ENCODE assay signal across 13 cellular contexts in the genomic region with DNA sequence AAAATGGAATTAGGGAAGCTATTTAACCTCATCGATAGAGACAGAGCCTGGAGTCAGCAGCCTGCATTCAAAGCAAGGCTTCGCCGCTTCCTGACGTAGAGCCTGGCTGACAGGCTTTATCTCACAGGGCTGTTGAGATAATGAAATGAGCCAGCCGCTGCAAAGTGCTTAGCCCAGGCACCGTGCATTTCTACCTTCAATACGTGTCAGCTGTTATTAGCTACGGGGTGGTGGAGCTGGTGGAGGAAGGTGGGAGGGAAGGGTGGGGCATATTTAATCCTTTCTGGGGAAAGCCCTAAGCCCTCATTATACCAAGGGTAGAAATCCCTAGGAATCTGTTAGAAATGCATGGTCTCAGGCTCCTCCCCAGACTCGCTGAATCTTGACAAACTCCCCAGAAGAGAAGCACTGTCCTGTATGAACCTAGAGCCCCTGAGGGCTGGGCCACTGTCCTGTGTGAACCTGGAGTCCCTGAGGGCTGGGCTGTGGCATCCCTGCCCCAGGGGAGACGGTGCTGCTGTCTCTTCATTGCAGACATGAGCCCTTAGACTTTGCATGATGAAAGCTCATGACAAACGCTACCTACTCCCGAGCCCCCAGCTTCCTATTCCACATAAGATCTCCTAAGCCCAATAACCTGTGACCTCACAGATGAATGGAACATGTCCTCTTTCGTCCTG.
DNase-seq lines count a peak whose midpoint lies in the region; ATAC-seq and TF ChIP-seq lines count a peak whose summit lies in the region.
"Had no signal": no experiment of that assay in that cellular context is flagged by ENCODE, and none has a peak within 500 bp of the region (broad histone marks: within the 10 kb centered on the region; RNA-seq: fewer than 3 reads in every experiment).

No MANE protein-coding gene starts in this region.

- TF ChIP-seq POLR2A in GM19099 (IDR thresholded peaks at IDR 0.05; ENCODE audit: extremely low read depth, insufficient read length, low read depth) (peak; percentile 30), IMR-90 (IDR thresholded peaks at IDR 0.05; ENCODE audit: low read depth, low read length) (no peak)

- H2AK9ac ChIP-seq in IMR-90 (replicated peaks; ENCODE audit: low read depth, low read length, poor library complexity), result no peak overlapping the region

- POLR2A ChIA-PET in IMR-90 (lab: Charles Lee; ENCODE audit: unreplicated experiment), result no interaction called here
- POLR2A ChIA-PET in CD8-positive, alpha-beta memory T cell (lab: Charles Lee), result interaction anchor here (0.6 kb wide), 1 partner anchor 102 kb away, joined by 4 read pairs; no protein-coding TSS in a partner anchor

- dilution Hi-C loops in IMR-90 (cut with HindIII; ENCODE audit: low sequenced_read_pairs, unreplicated experiment), result no loop called here

- H2BK15ac ChIP-seq in IMR-90 (ENCODE audit: low read depth, low read length), result no peak overlapping the region

- H4K8ac ChIP-seq in IMR-90 (ENCODE audit: low read depth in 2 of 2, low read length in 2 of 2), result no peak overlapping the region

- no peak overlapping the region for H4K5ac ChIP-seq in IMR-90 (ENCODE audit: low read depth, low read length)

- no peak overlapping the region for H3K4ac ChIP-seq in IMR-90 (ENCODE audit: low read depth, low read length)

- CTCF ChIA-PET in IMR-90 (lab: Yijun Ruan, JAX), result no interaction called here
- CTCF ChIA-PET in CD8-positive, alpha-beta memory T cell (lab: Charles Lee), result interaction anchor here (1.0 to 2.1 kb wide), 3 partner anchors 11 to 212 kb away, joined by 3 to 4 read pairs (median 3); no protein-coding TSS in a partner anchor

- H3K4me3 Mint-ChIP-seq in CD8-positive, alpha-beta memory T cell, result no peak overlapping the region

- no peak overlapping the region for H3K4me2 ChIP-seq in IMR-90 (ENCODE audit: low read depth, low read length)

- H2AFZ ChIP-seq in IMR-90 (replicated peaks; ENCODE audit: low read length, poor library complexity), result no peak overlapping the region
- H2AFZ ChIP-seq: parathyroid adenoma had no signal

- no peak overlapping the region for H2BK120ac ChIP-seq in IMR-90 (ENCODE audit: low read depth, low read length)

- no peaks in the 10 kb centered on the region for H3K9me3 ChIP-seq in IMR-90 (ENCODE audit: control insufficient read depth, insufficient read depth, low read length)
- no peaks in the 10 kb centered on the region for H3K9me3 ChIP-seq in CD8-positive, alpha-beta memory T cell (ENCODE audit: low read length)

- TF ChIP-seq RAD21 in IMR-90 (IDR thresholded peaks at IDR 0.05; ENCODE audit: low read length), result no peak

- WGBS in IMR-90 (ENCODE audit: extremely low coverage in 2 of 2, insufficient read length in 1 of 2), 2 experiments, result 88% methylated on average over 1 of the region's 13 CpGs; no CpG with 5 or more reads in 1 of the 2 experiments

- H3K56ac ChIP-seq in IMR-90 (ENCODE audit: extremely low read depth, insufficient read depth, low read length), result no peak overlapping the region

- H3K4me1 ChIP-seq in IMR-90 (ENCODE audit: control insufficient read depth, insufficient read depth, low read length), result peaks cover 17% of the 10 kb centered on the region
- H3K4me1 ChIP-seq in CD8-positive, alpha-beta memory T cell (ENCODE audit: insufficient read depth, low read length), result no peaks in the 10 kb centered on the region
- H3K4me1 ChIP-seq: parathyroid adenoma had no signal

- in situ Hi-C loops in IMR-90 (cut with MboI; ENCODE audit: low sequenced_read_pairs), result no loop called here

- no peak overlapping the region for H3K18ac ChIP-seq in IMR-90 (ENCODE audit: low read depth, low read length)

- peaks cover 40% of the 10 kb centered on the region for H4K20me1 ChIP-seq in IMR-90 (ENCODE audit: insufficient read depth, low read length)

- peaks cover 46 to 76% of the 10 kb centered on the region in 2 experiments for H3K79me1 ChIP-seq in IMR-90 (ENCODE audit: low read depth in 1 of 2, low read length in 2 of 2)

- peaks cover 0 to 2% (median 0%) of the 10 kb centered on the region in 5 donors for H3K9me3 Mint-ChIP-seq in CD8-positive, alpha-beta memory T cell

- H3K36me3 ChIP-seq in IMR-90 (ENCODE audit: control insufficient read depth, insufficient read depth, low read length), result peaks cover 9% of the 10 kb centered on the region
- no peaks in the 10 kb centered on the region for H3K36me3 ChIP-seq in CD8-positive, alpha-beta memory T cell (ENCODE audit: insufficient read depth, low read length)

- no peak overlapping the region for H2BK5ac ChIP-seq in IMR-90 (ENCODE audit: low read depth, low read length, poor library complexity, severe bottlenecking)

- peak overlapping the region in 1 of 8 donors; percentile 33 for H3K27ac Mint-ChIP-seq in CD8-positive, alpha-beta memory T cell

- H3K9ac ChIP-seq in IMR-90 (ENCODE audit: low read depth, low read length), result no peak overlapping the region
- H3K9ac ChIP-seq: parathyroid adenoma had no signal

- H3K4me3 ChIP-seq in IMR-90 (ENCODE audit: insufficient read depth, low read depth, low read length), result no peak overlapping the region
- no peak overlapping the region for H3K4me3 ChIP-seq in retinal pigment epithelial cell (ENCODE audit: low read length)
- H3K4me3 ChIP-seq in CD8-positive, alpha-beta memory T cell (ENCODE audit: low read length), result no peak overlapping the region

- TF ChIP-seq CTCF in IMR-90 (conservative IDR thresholded peaks at IDR 0.05; ENCODE audit: low read depth, low read length) (no peak), retinal pigment epithelial cell (conservative IDR thresholded peaks at IDR 0.05; ENCODE audit: low read depth, low read length) (no peak)

- peaks cover 20% of the 10 kb centered on the region for H3K9me1 ChIP-seq in IMR-90 (ENCODE audit: insufficient read depth, low read length)

- no peaks in the 10 kb centered on the region for H3K27me3 ChIP-seq in IMR-90 (ENCODE audit: control insufficient read depth, insufficient read depth, low read length)
- no peaks in the 10 kb centered on the region for H3K27me3 ChIP-seq in CD8-positive, alpha-beta memory T cell (ENCODE audit: insufficient read depth, low read length, poor library complexity, severe bottlenecking)

- no peak overlapping the region for H3K23ac ChIP-seq in IMR-90 (ENCODE audit: low read depth, low read length)

- H3K36me3 Mint-ChIP-seq in CD8-positive, alpha-beta memory T cell, result no peaks in the 10 kb centered on the region

- ATAC-seq in IMR-90 (ENCODE audit: low read depth), result no peak
- ATAC-seq in Right ventricle myocardium superior (ENCODE audit: poor library complexity), result peak; percentile 92
- no peak for ATAC-seq in GM21515 (IDR thresholded peaks at IDR 0.05; ENCODE audit: unreplicated experiment)

- peaks cover 0 to 2% of the 10 kb centered on the region in 2 donors for H3K27me3 Mint-ChIP-seq in CD8-positive, alpha-beta memory T cell

- no TSS peak for BruUV-seq in IMR-90 (replicated peaks; lab: Mats Ljungman, UMichigan)

- H2AK5ac ChIP-seq in IMR-90 (ENCODE audit: low read depth, low read length), result peak overlapping the region; percentile 35; the same call in 1 of the 2 replicates

- H4K91ac ChIP-seq in IMR-90 (ENCODE audit: insufficient read depth, low read depth, low read length), result no peak overlapping the region

- DNase-seq in IMR-90 (no peak), Right ventricle myocardium superior (peak; percentile 75), retinal pigment epithelial cell (ENCODE audit: low read depth) (peak; percentile 92), AML-193 (lab: John Stamatoyannopoulos, UW) (no peak), GOT3 (lab: John Stamatoyannopoulos, UW) (no peak)
- no peak for DNase-seq in CD8-positive, alpha-beta memory T cell
- DNase-seq: activated CD8-positive, alpha-beta memory T cell treated with anti-CD3 and anti-CD28 coated beads, Interleukin-2, amount 50 U/mL, for 4 hours; KG1; NCI-H510A treated with DMSO at 0.1 percent for 48 hours; T-helper 1 cell had no signal

- no peak overlapping the region for H3K27ac ChIP-seq in IMR-90 (ENCODE audit: insufficient read depth, low read length)
- no peak overlapping the region for H3K27ac ChIP-seq in CD8-positive, alpha-beta memory T cell (ENCODE audit: low read depth, low read length)
- H3K27ac ChIP-seq: parathyroid adenoma had no signal

- intact Hi-C loops in IMR-90 (cut with micrococcal nuclease), result no loop called here
- intact Hi-C loops in Right ventricle myocardium superior (cut with DNase I), result no loop called here

- H3K14ac ChIP-seq in IMR-90 (replicated peaks; ENCODE audit: low read depth, low read length), result no peak overlapping the region

- H3K4me1 Mint-ChIP-seq in CD8-positive, alpha-beta memory T cell, result no peaks in the 10 kb centered on the region

- no peak overlapping the region for H2BK20ac ChIP-seq in IMR-90 (ENCODE audit: low read depth, low read length)

TF ChIP-seq in IMR-90, 13 proteins besides CTCF, POLR2A, EP300 and RAD21 (continues in another document):
- no peak for TF ChIP-seq NFE2L2 (IDR thresholded peaks at IDR 0.05; ENCODE audit: low read depth, low read length)
- no peak for TF ChIP-seq BHLHE40 (IDR thresholded peaks at IDR 0.05; ENCODE audit: low read depth, low read length)
- no peak for TF ChIP-seq MAZ (IDR thresholded peaks at IDR 0.05; ENCODE audit: borderline replicate concordance, low read depth, low read length)
- TF ChIP-seq, protein P1, sequence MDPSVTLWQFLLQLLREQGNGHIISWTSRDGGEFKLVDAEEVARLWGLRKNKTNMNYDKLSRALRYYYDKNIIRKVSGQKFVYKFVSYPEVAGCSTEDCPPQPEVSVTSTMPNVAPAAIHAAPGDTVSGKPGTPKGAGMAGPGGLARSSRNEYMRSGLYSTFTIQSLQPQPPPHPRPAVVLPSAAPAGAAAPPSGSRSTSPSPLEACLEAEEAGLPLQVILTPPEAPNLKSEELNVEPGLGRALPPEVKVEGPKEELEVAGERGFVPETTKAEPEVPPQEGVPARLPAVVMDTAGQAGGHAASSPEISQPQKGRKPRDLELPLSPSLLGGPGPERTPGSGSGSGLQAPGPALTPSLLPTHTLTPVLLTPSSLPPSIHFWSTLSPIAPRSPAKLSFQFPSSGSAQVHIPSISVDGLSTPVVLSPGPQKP (IDR thresholded peaks at IDR 0.05; ENCODE audit: borderline replicate concordance, low read depth, low read length), result no peak
- TF ChIP-seq RFX5 (IDR thresholded peaks at IDR 0.05; ENCODE audit: low read depth, low read length), result no peak
- TF ChIP-seq FOS (IDR thresholded peaks at IDR 0.05; ENCODE audit: low read depth, low read length), result no peak
- no peak for TF ChIP-seq SMC3 (IDR thresholded peaks at IDR 0.05; ENCODE audit: low read depth, low read length)
- TF ChIP-seq MAFK (IDR thresholded peaks at IDR 0.05; ENCODE audit: low read depth, low read length), result no peak
- no peak for TF ChIP-seq CHD1 (IDR thresholded peaks at IDR 0.05; ENCODE audit: low read depth, low read length)
- TF ChIP-seq MXI1 (IDR thresholded peaks at IDR 0.05; ENCODE audit: borderline replicate concordance, low read depth, low read length), result no peak

Comparison
In these comparisons a context has a peak if more than half of its experiments do, and no peak if none do; other contexts are left out.
1. DNase-seq: peak in Right ventricle myocardium superior (single experiment) and retinal pigment epithelial cell (single experiment); none in IMR-90 (single experiment), AML-193 (0 of 2), GOT3 (single experiment) and CD8-positive, alpha-beta memory T cell (0 of 5).